In the genomic region with DNA sequence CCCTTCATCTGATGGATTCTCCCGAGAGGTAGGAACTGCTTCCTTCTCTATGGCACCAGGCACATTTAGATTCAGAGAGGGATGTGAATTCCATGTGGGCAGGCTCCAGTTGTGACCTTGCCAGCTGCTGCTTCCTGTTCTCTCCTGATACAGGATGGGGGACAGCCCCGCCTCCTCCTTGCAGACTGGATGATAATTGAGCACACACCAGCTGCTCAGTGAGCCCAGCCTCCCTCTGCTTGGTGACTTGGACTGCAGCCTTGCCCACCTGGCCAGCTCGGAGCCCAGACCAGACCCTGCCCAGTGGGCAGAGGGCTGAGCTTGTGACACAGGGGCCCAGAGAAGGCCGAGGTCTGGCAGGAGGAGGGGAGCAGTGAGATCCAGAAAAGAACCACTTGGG, we compare ENCODE assay signal across 11 cellular contexts.
DNase-seq lines count a peak whose midpoint lies in the region; ATAC-seq and TF ChIP-seq lines count a peak whose summit lies in the region.
"Had no signal": no experiment of that assay in that cellular context is flagged by ENCODE, and none has a peak within 500 bp of the region (broad histone marks: within the 10 kb centered on the region; RNA-seq: fewer than 3 reads in every experiment).

No MANE protein-coding gene starts in this region.

- H3K27ac ChIP-seq in SK-N-SH (ENCODE audit: low read depth in 2 of 2, low read length in 1 of 2) (peak overlapping the region in 1 of 2 experiments; percentile 93; a peak in 2 of 4 replicates), psoas muscle (no peak overlapping the region)

- H3K9me3 ChIP-seq in SK-N-SH (no peaks in the 10 kb centered on the region), psoas muscle (peaks cover under 1% of the 10 kb centered on the region)

- CTCF ChIA-PET in SK-N-SH (lab: Yijun Ruan, JAX): interaction anchor here (0.9 to 1.5 kb wide), 7 partner anchors 11 to 185 kb away, joined by 3 to 6 read pairs (median 3); no protein-coding TSS in a partner anchor

- H3K79me2 ChIP-seq in SK-N-SH (ENCODE audit: insufficient read depth): no peaks in the 10 kb centered on the region

- H3K36me3 ChIP-seq in SK-N-SH (replicated peaks in 1 of 2; ENCODE audit: control insufficient read depth in 1 of 2, insufficient read depth in 2 of 2, low read length in 1 of 2): no peaks in the 10 kb centered on the region
- H3K36me3 ChIP-seq in psoas muscle (ENCODE audit: insufficient read depth in 1 of 2, low read depth in 1 of 2): no peaks in the 10 kb centered on the region

- H3K27me3 ChIP-seq in SK-N-SH (ENCODE audit: insufficient read depth) (no peaks in the 10 kb centered on the region), psoas muscle (ENCODE audit: insufficient read depth in 3 of 3, low read length in 2 of 3) (no peaks in the 10 kb centered on the region)

- TF ChIP-seq CTCF in SK-N-SH (IDR thresholded peaks at IDR 0.05): no peak
- TF ChIP-seq CTCF in psoas muscle (IDR thresholded peaks at IDR 0.05): no peak

- H3K4me3 ChIP-seq in SK-N-SH (ENCODE audit: low read depth in 2 of 2, low read length in 1 of 2): no peak overlapping the region
- no peak overlapping the region for H3K4me3 ChIP-seq in psoas muscle

- H3K4me1 ChIP-seq in SK-N-SH (ENCODE audit: control insufficient read depth in 1 of 2, insufficient read depth in 2 of 2, low read depth in 1 of 2, low read length in 1 of 2): peaks cover under 1 to 34% of the 10 kb centered on the region in 2 experiments; a peak in 1 of 4 replicates
- no peaks in the 10 kb centered on the region for H3K4me1 ChIP-seq in psoas muscle

- H4K20me1 ChIP-seq in SK-N-SH (ENCODE audit: insufficient read depth): no peaks in the 10 kb centered on the region

- H3K9ac ChIP-seq in SK-N-SH: no peak overlapping the region

- POLR2A ChIA-PET in SK-N-SH (lab: Yijun Ruan, JAX): interaction anchor here (1.2 to 1.6 kb wide), 3 partner anchors 31 to 35 kb away, joined by 3 to 8 read pairs (median 8); no protein-coding TSS in a partner anchor

- peak; percentile 2 for TF ChIP-seq RAD21 in SK-N-SH (IDR thresholded peaks at IDR 0.05; ENCODE audit: low read length)

- no peaks in the 10 kb centered on the region for H3K9me2 ChIP-seq in SK-N-SH

- H3K4me2 ChIP-seq in SK-N-SH: no peak overlapping the region

- H3F3A ChIP-seq in SK-N-SH (replicated peaks; ENCODE audit: insufficient read depth): no peaks in the 10 kb centered on the region

- intact Hi-C loops in psoas muscle (cut with DNase I): no loop called here

- WGBS in SK-N-SH (ENCODE audit: low lambda C conversion rate): 46% methylated on average over 2 of the region's 4 CpGs
- 34 to 41% (median 41%) methylated on average over 4 of the region's 4 CpGs for WGBS in psoas muscle, 3 donors

- no peak for ATAC-seq in GM19397 (IDR thresholded peaks at IDR 0.05; ENCODE audit: unreplicated experiment)
- ATAC-seq in psoas muscle: no peak
- no peak for ATAC-seq in GM18907 (IDR thresholded peaks at IDR 0.05; ENCODE audit: unreplicated experiment)

- peak in 1 of 2 experiments; percentile 55; a peak in 1 of 4 replicates for TF ChIP-seq EP300 in SK-N-SH (IDR thresholded peaks at IDR 0.05; ENCODE audit: borderline replicate concordance in 1 of 2, low read depth in 1 of 2, low read length in 1 of 2)

- DNase-seq in DMS 273 (lab: John Stamatoyannopoulos, UW; ENCODE audit: unreplicated experiment) (peak; percentile 97), NCI-H1694 (lab: John Stamatoyannopoulos, UW) (peak; percentile 98), SK-N-SH (peak; percentile 82), lung microvascular endothelial cell (ENCODE audit: low read depth in 2 of 2) (peak; percentile 26 to 57), psoas muscle (no peak)
- no peak for DNase-seq in activated effector memory CD4-positive, alpha-beta T cell treated with anti-CD3 and anti-CD28 coated beads, Interleukin-2, amount 50 U/mL, for 16 hours
- DNase-seq: activated CD4-positive, CD25-positive, alpha-beta regulatory T cell treated with anti-CD3 and anti-CD28 coated beads, Interleukin-2, amount 50 U/mL, for 72 hours; erythroblast; kidney glomerular epithelial cell had no signal

- no peak overlapping the region for H2AFZ ChIP-seq in SK-N-SH (ENCODE audit: low read depth)

TF ChIP-seq in SK-N-SH, 30 proteins besides CTCF, POLR2A, EP300 and RAD21:
- TF ChIP-seq NRF1 (IDR thresholded peaks at IDR 0.05; ENCODE audit: low read depth, low read length) (no peak), POLR2AphosphoS5 (IDR thresholded peaks at IDR 0.05; ENCODE audit: low read depth, low read length) (no peak), FOXM1 (IDR thresholded peaks at IDR 0.05; ENCODE audit: low read depth) (no peak), RXRA (IDR thresholded peaks at IDR 0.05; ENCODE audit: borderline replicate concordance, low read depth) (no peak), CHD2 (IDR thresholded peaks at IDR 0.05; ENCODE audit: low read length, partially characterized antibody) (peak; percentile 55), RCOR1 (IDR thresholded peaks at IDR 0.05; ENCODE audit: low read length) (peak; percentile 41), NFIC (IDR thresholded peaks at IDR 0.05; ENCODE audit: borderline replicate concordance) (no peak), YY1 (IDR thresholded peaks at IDR 0.05; ENCODE audit: low read depth) (no peak), FOSL2 (IDR thresholded peaks at IDR 0.05; ENCODE audit: borderline replicate concordance, low read depth) (no peak), MEF2A (IDR thresholded peaks at IDR 0.05; ENCODE audit: borderline replicate concordance, low read depth) (no peak), TEAD4 (IDR thresholded peaks at IDR 0.05; ENCODE audit: borderline replicate concordance, insufficient read depth) (no peak), ELF1 (IDR thresholded peaks at IDR 0.05) (no peak), TAF1 (IDR thresholded peaks at IDR 0.05; ENCODE audit: borderline replicate concordance, low read depth, low read length) (no peak), MXI1 (IDR thresholded peaks at IDR 0.05; ENCODE audit: low read depth, low read length) (peak; percentile 73; the same call in 1 of the 2 replicates), SIN3A (IDR thresholded peaks at IDR 0.05; ENCODE audit: borderline replicate concordance, low read depth, low read length) (no peak), SMC3 (IDR thresholded peaks at IDR 0.05; ENCODE audit: low read depth, low read length) (no peak; the same call in 1 of the 2 replicates)
- TF ChIP-seq, protein P1, sequence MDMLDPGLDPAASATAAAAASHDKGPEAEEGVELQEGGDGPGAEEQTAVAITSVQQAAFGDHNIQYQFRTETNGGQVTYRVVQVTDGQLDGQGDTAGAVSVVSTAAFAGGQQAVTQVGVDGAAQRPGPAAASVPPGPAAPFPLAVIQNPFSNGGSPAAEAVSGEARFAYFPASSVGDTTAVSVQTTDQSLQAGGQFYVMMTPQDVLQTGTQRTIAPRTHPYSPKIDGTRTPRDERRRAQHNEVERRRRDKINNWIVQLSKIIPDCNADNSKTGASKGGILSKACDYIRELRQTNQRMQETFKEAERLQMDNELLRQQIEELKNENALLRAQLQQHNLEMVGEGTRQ (IDR thresholded peaks at IDR 0.05; ENCODE audit: borderline replicate concordance, low read depth, low read length): no peak
- TF ChIP-seq, protein P2, sequence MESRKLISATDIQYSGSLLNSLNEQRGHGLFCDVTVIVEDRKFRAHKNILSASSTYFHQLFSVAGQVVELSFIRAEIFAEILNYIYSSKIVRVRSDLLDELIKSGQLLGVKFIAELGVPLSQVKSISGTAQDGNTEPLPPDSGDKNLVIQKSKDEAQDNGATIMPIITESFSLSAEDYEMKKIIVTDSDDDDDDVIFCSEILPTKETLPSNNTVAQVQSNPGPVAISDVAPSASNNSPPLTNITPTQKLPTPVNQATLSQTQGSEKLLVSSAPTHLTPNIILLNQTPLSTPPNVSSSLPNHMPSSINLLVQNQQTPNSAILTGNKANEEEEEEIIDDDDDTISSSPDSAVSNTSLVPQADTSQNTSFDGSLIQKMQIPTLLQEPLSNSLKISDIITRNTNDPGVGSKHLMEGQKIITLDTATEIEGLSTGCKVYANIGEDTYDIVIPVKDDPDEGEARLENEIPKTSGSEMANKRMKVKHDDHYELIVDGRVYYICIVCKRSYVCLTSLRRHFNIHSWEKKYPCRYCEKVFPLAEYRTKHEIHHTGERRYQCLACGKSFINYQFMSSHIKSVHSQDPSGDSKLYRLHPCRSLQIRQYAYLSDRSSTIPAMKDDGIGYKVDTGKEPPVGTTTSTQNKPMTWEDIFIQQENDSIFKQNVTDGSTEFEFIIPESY (IDR thresholded peaks at IDR 0.05; ENCODE audit: borderline replicate concordance, low read depth): no peak
- TF ChIP-seq, protein P3, sequence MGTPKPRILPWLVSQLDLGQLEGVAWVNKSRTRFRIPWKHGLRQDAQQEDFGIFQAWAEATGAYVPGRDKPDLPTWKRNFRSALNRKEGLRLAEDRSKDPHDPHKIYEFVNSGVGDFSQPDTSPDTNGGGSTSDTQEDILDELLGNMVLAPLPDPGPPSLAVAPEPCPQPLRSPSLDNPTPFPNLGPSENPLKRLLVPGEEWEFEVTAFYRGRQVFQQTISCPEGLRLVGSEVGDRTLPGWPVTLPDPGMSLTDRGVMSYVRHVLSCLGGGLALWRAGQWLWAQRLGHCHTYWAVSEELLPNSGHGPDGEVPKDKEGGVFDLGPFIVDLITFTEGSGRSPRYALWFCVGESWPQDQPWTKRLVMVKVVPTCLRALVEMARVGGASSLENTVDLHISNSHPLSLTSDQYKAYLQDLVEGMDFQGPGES (IDR thresholded peaks at IDR 0.05; ENCODE audit: low read depth, low read length): no peak

Comparison
In these comparisons a context has a peak if more than half of its experiments do, and no peak if none do; other contexts are left out.
1. DNase-seq: peak in DMS 273 (single experiment), NCI-H1694 (single experiment), SK-N-SH (single experiment) and lung microvascular endothelial cell (2 of 2); none in activated effector memory CD4-positive, alpha-beta T cell treated with anti-CD3 and anti-CD28 coated beads, Interleukin-2, amount 50 U/mL, for 16 hours (single experiment) and psoas muscle (0 of 2).